10 cellular contexts compared by ENCODE assay signal in the genomic region with DNA sequence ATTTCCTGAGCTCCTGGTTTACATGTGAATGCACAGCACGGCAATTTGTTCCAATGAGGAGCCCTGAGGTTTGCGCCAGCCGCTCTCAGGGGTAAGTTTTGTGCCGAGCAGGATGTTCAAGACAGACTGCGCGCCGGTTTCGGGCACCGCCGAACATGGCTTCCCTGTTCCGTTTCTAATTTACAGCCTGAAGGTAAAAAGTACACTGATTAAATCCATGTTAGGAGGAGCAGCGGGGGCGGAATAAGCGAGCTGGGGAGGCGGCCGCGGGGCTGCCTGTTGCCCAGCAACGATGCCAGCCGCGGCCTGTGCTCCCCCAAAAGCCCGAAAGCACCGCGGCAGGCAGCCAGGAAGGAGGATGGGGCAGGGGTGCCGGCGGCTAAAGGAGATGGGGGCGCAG. TPM values are rescaled to one million over a fixed set of nuclear protein-coding genes. Genes with fewer than 3 reads are reported as not detected.
A peak's percentile ranks its signal among the peaks of the same experiment; 100 is the strongest.
DNase-seq lines count a peak whose midpoint lies in the region; ATAC-seq, FAIRE-seq and TF ChIP-seq lines count a peak whose summit lies in the region.
"Had no signal": no experiment of that assay in that cellular context is flagged by ENCODE, and none has a peak within 500 bp of the region (broad histone marks: within the 10 kb centered on the region; RNA-seq: fewer than 3 reads in every experiment).

No MANE protein-coding gene starts in this region.

- H3K9me3 ChIP-seq in OCI-LY1 (ENCODE audit: low read length), result no peaks in the 10 kb centered on the region
- H3K9me3 ChIP-seq in effector memory CD4-positive, alpha-beta T cell (ENCODE audit: control insufficient read depth, low read length), result no peaks in the 10 kb centered on the region
- H3K9me3 ChIP-seq in small intestine (ENCODE audit: control insufficient read depth, low read depth), result no peaks in the 10 kb centered on the region
- H3K9me3 ChIP-seq: A549, ascending aorta had no signal

- H3K4me1 ChIP-seq in OCI-LY1 (ENCODE audit: insufficient read depth, low read length, severe bottlenecking) (peaks cover 8% of the 10 kb centered on the region), small intestine (ENCODE audit: control insufficient read depth in 2 of 2, insufficient read depth in 1 of 2, low read depth in 1 of 2, low read length in 1 of 2) (no peaks in the 10 kb centered on the region)
- H3K4me1 ChIP-seq in effector memory CD4-positive, alpha-beta T cell (ENCODE audit: control insufficient read depth, insufficient read depth, low read length, poor library complexity, severe bottlenecking), result peaks cover 3% of the 10 kb centered on the region

- TF ChIP-seq CTCF in OCI-LY1 (IDR thresholded peaks at IDR 0.05; ENCODE audit: low read length), result no peak

- FAIRE-seq in small intestine (lab: Jason Lieb, UNC), result no peak

- H3K27ac ChIP-seq in OCI-LY1 (ENCODE audit: low read depth, low read length, poor library complexity, severe bottlenecking) (no peak overlapping the region), small intestine (ENCODE audit: low read depth in 1 of 2, low read length in 1 of 2) (peak overlapping the region; percentile 76 to 79)
- no peak overlapping the region for H3K27ac ChIP-seq in effector memory CD4-positive, alpha-beta T cell (ENCODE audit: insufficient read depth, low read length, poor library complexity, severe bottlenecking)
- H3K27ac ChIP-seq: ascending aorta had no signal

- H3K9ac ChIP-seq in OCI-LY1 (ENCODE audit: low read length), result no peak overlapping the region

- no peaks in the 10 kb centered on the region for H3F3A ChIP-seq in OCI-LY1 (ENCODE audit: insufficient read depth, low read length)

- H3K27me3 ChIP-seq in OCI-LY1 (ENCODE audit: insufficient read depth, low read length) (no peaks in the 10 kb centered on the region; the same call in 1 of the 2 replicates), small intestine (ENCODE audit: control insufficient read depth in 2 of 2, insufficient read depth in 2 of 2, low read length in 2 of 2) (peaks cover 0 to 3% of the 10 kb centered on the region in 2 donors)
- H3K27me3 ChIP-seq in effector memory CD4-positive, alpha-beta T cell (replicated peaks; ENCODE audit: control insufficient read depth, insufficient read depth, low read length, poor library complexity, severe bottlenecking), result peaks cover 9% of the 10 kb centered on the region
- H3K27me3 ChIP-seq: ascending aorta had no signal

- H3K79me2 ChIP-seq in OCI-LY1 (ENCODE audit: insufficient read depth, low read length), result no peaks in the 10 kb centered on the region

- no peaks in the 10 kb centered on the region for H3K9me2 ChIP-seq in OCI-LY1 (ENCODE audit: low read depth, low read length)

- H2AFZ ChIP-seq in OCI-LY1 (ENCODE audit: low read length), result no peak overlapping the region

- peak; percentile 18 for DNase-seq in activated CD4-positive, alpha-beta T cell treated with anti-CD3 and anti-CD28 coated beads for 48 hours
- no peak for DNase-seq in activated CD4-positive, alpha-beta T cell treated with anti-CD3 and anti-CD28 coated beads, Interleukin-2, amount 50 U/mL, for 48 hours
- no peak for DNase-seq in effector memory CD4-positive, alpha-beta T cell
- DNase-seq in small intestine, result peak; percentile 47
- no peak for DNase-seq in OCI-M1 (lab: John Stamatoyannopoulos, UW)
- no peak for DNase-seq in OCI-M2 (lab: John Stamatoyannopoulos, UW; ENCODE audit: unreplicated experiment)

- peak overlapping the region; percentile 20; the same call in 1 of the 2 replicates for H3K4me2 ChIP-seq in OCI-LY1 (ENCODE audit: low read length)

- H3K4me3 ChIP-seq in OCI-LY1 (ENCODE audit: low read depth, low read length, poor library complexity, severe bottlenecking), result peak overlapping the region; percentile 27
- H3K4me3 ChIP-seq in effector memory CD4-positive, alpha-beta T cell (ENCODE audit: insufficient read depth, low read depth, low read length, poor library complexity, severe bottlenecking), result peak overlapping the region; percentile 32
- H3K4me3 ChIP-seq in small intestine (ENCODE audit: low read depth in 1 of 2, low read length in 2 of 2), result peak overlapping the region in 1 of 2 donors; percentile 41
- H3K4me3 ChIP-seq: A549, ascending aorta had no signal

- no peak for ATAC-seq in GM21619 (IDR thresholded peaks at IDR 0.05; ENCODE audit: unreplicated experiment)

- no peaks in the 10 kb centered on the region for H3K36me3 ChIP-seq in OCI-LY1 (ENCODE audit: insufficient read depth, low read length)
- H3K36me3 ChIP-seq in effector memory CD4-positive, alpha-beta T cell (ENCODE audit: control insufficient read depth, insufficient read depth, low read length), result no peaks in the 10 kb centered on the region
- H3K36me3 ChIP-seq in small intestine (ENCODE audit: control insufficient read depth in 2 of 2, insufficient read depth in 2 of 2, low read length in 2 of 2), result no peaks in the 10 kb centered on the region
- H3K36me3 ChIP-seq: ascending aorta had no signal

- WGBS in small intestine, 3 donors, result 7 to 28% (median 25%) methylated on average over 26 of the region's 26 CpGs

- no peaks in the 10 kb centered on the region for H4K20me1 ChIP-seq in OCI-LY1 (ENCODE audit: insufficient read depth, low read length)

RNA-seq across cellular contexts. Expression of a gene that starts 6.4 kb away (rescaled TPM):
- 10 to 100 TPM; 25.6 to 75.4 (median 72.0) TPM for polyA plus RNA-seq in small intestine

RNA-seq across cellular contexts. Expression of a gene that starts 11.0 kb away (rescaled TPM):
- 10 to 100 TPM in 2 of 3 donors, 1 to 10 TPM in 1; 9.2 to 72.2 (median 14.5) TPM for polyA plus RNA-seq in small intestine

RNA-seq across cellular contexts. Expression of a gene that starts 42.4 kb away (rescaled TPM):
- polyA plus RNA-seq in small intestine, result 10 to 100 TPM; 14.6 to 28.2 (median 24.4) TPM

RNA-seq across cellular contexts. Expression of a gene that starts 46.8 kb away (rescaled TPM):
- under 1 TPM in 2 of 3 donors, not detected in 1; 0.34 to 0.67 TPM for polyA plus RNA-seq in small intestine

RNA-seq across cellular contexts. Expression of a gene that starts 47.0 kb away (rescaled TPM):
- polyA plus RNA-seq in small intestine, result 100 to 1,000 TPM; 481 to 872 (median 607) TPM

Comparison
In these comparisons a context has a peak if more than half of its experiments do, and no peak if none do; other contexts are left out.
1. DNase-seq: peak in activated CD4-positive, alpha-beta T cell treated with anti-CD3 and anti-CD28 coated beads for 48 hours (single experiment) and small intestine (single experiment); none in activated CD4-positive, alpha-beta T cell treated with anti-CD3 and anti-CD28 coated beads, Interleukin-2, amount 50 U/mL, for 48 hours (0 of 2), effector memory CD4-positive, alpha-beta T cell (0 of 3), OCI-M1 (single experiment) and OCI-M2 (single experiment).
2. H3K27ac ChIP-seq: peak in small intestine (2 of 2); none in OCI-LY1 (single experiment) and effector memory CD4-positive, alpha-beta T cell (single experiment).